ENCODE assay signal across 25 cellular contexts in genomic region chr15:40463886-40464545, GRCh38.
"Had no signal": no experiment of that assay in that cellular context is flagged by ENCODE, and none has a peak within 500 bp of the region (broad histone marks: within the 10 kb centered on the region; RNA-seq: fewer than 3 reads in every experiment).

No MANE protein-coding gene starts in this region.

- H3K4me3 Mint-ChIP-seq: activated naive CD4-positive, alpha-beta T cell treated with anti-CD3 and anti-CD28 coated beads, Interleukin-2, amount 10 ng/mL, durations not matched to agents 7 days and 5 days; activated T-cell treated with anti-CD3 and anti-CD28 coated beads, Interleukin-2, amount 50 U/mL, for 4 hours; immature natural killer cell; naive thymus-derived CD8-positive, alpha-beta T cell; neural progenitor cell had no signal

- H3K4me1 ChIP-seq: ascending aorta, colonic mucosa, neural progenitor cell, pancreas, psoas muscle had no signal

- H3K4me2 ChIP-seq: neural progenitor cell had no signal

- H3K27ac ChIP-seq: ascending aorta, brain microvascular endothelial cell, colonic mucosa, epithelial cell of prostate, left lung, neural progenitor cell, pancreas, psoas muscle, testis, VCaP had no signal

- H3K4me1 Mint-ChIP-seq: immature natural killer cell, neural progenitor cell had no signal

- H3K27me3 ChIP-seq: ascending aorta, brain microvascular endothelial cell, colonic mucosa, left lung, neural progenitor cell, pancreas, testis, upper lobe of left lung had no signal

- DNase-seq: activated CD4-positive, CD25-positive, alpha-beta regulatory T cell treated with anti-CD3 and anti-CD28 coated beads, Interleukin-2, amount 50 U/mL, for 72 hours; activated effector memory CD4-positive, alpha-beta T cell treated with Interleukin-2 at 50 U/mL for 16 hours; activated naive CD4-positive, alpha-beta T cell treated with anti-CD3 and anti-CD28 coated beads, Interleukin-2, amount 10 ng/mL, durations not matched to agents 7 days and 5 days; activated T-cell treated with anti-CD3 and anti-CD28 coated beads, Interleukin-2, amount 50 U/mL, for 4 hours; brain microvascular endothelial cell; central memory CD4-positive, alpha-beta T cell; colonic mucosa; immature natural killer cell; kidney glomerular epithelial cell; naive thymus-derived CD8-positive, alpha-beta T cell; SIG-M5; stimulated activated CD4-positive, alpha-beta T cell treated with anti-CD3 and anti-CD28 coated beads, Interleukin-12 subunit alpha, Interleukin-12 subunit beta, amount 100 ng/mL, for 4 hours; stimulated activated CD4-positive, alpha-beta T cell treated with anti-CD3 and anti-CD28 coated beads, Interleukin-4, amount 100 ng/mL, for 4 hours; testis; upper lobe of left lung had no signal

- ATAC-seq: activated T-cell treated with anti-CD3 and anti-CD28 coated beads, Interleukin-2, amount 50 U/mL, for 4 hours; left lung; naive thymus-derived CD8-positive, alpha-beta T cell; psoas muscle; right cardiac atrium; SK-N-SH treated with all-trans-retinoic acid at 6 μM for 48 hours had no signal

- H3K27ac Mint-ChIP-seq: activated naive CD4-positive, alpha-beta T cell treated with anti-CD3 and anti-CD28 coated beads, Interleukin-2, amount 10 ng/mL, durations not matched to agents 7 days and 5 days; neural progenitor cell had no signal

- H3K4me3 ChIP-seq: ascending aorta, colonic mucosa, left lung, lung, neural progenitor cell, pancreas, psoas muscle, testis, upper lobe of left lung had no signal

- H3K36me3 ChIP-seq: neural progenitor cell had no signal

- H3K9me3 ChIP-seq: ascending aorta, colonic mucosa, left lung, pancreas, psoas muscle, testis, upper lobe of left lung had no signal

- H2AFZ ChIP-seq: neural progenitor cell had no signal

- H3K27me3 Mint-ChIP-seq: activated naive CD4-positive, alpha-beta T cell treated with anti-CD3 and anti-CD28 coated beads, Interleukin-2, amount 10 ng/mL, durations not matched to agents 7 days and 5 days; naive thymus-derived CD8-positive, alpha-beta T cell had no signal

- H3K9ac ChIP-seq: neural progenitor cell had no signal

- H3K9me3 Mint-ChIP-seq: activated naive CD4-positive, alpha-beta T cell treated with anti-CD3 and anti-CD28 coated beads, Interleukin-2, amount 10 ng/mL, durations not matched to agents 7 days and 5 days; activated T-cell treated with anti-CD3 and anti-CD28 coated beads, Interleukin-2, amount 50 U/mL, for 4 hours; immature natural killer cell; naive thymus-derived CD8-positive, alpha-beta T cell; neural progenitor cell had no signal
